Comparison of ENCODE assay signal across 29 cellular contexts in the genomic region with DNA sequence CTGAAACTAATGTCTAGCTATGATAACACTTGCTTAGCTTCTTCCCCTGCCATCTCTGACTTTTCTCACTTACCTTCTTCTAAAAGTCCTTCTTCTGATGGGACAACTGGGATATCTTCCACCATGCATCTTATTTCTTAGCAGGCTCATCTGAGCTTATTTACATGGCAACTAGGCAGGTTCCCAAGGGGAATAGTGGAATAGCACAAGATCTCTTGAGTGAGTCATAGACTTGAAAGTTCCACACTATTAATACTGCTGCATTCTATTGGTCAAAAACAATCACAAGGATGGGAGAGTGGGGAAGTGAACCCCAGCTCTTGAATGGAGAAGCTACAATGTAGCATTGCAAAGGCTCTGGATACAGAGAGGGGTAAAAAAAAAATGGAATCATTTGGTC.
"Had no signal": no experiment of that assay in that cellular context is flagged by ENCODE, and none has a peak within 500 bp of the region (broad histone marks: within the 10 kb centered on the region; RNA-seq: fewer than 3 reads in every experiment).

No MANE protein-coding gene starts in this region.

- H3K36me3 Mint-ChIP-seq: activated naive CD8-positive, alpha-beta T cell treated with anti-CD3 and anti-CD28 coated beads, Interleukin-2, amount 10 ng/mL, durations not matched to agents 7 days and 5 days; natural killer cell treated with Interleukin-12 subunit alpha and Interleukin-12 subunit beta and Interleukin-15 and Interleukin-18, amount 100 ng/mL, for 72 hours; stimulated activated effector memory CD8-positive, alpha-beta T cell treated with anti-CD3 and anti-CD28 coated beads, Interleukin-12 subunit alpha, Interleukin-12 subunit beta, amount 100 ng/mL, for 72 hours had no signal

- H3K4me3 ChIP-seq: ascending aorta, esophagus squamous epithelium, heart right ventricle, left lung, lung, mucosa of descending colon, right lobe of liver, thyroid gland, upper lobe of left lung had no signal

- ATAC-seq: heart right ventricle; left lung; mucosa of descending colon; natural killer cell treated with Interleukin-12 subunit alpha and Interleukin-12 subunit beta and Interleukin-15 and Interleukin-18, amount 100 ng/mL, for 72 hours; right lobe of liver; stimulated activated effector memory CD8-positive, alpha-beta T cell treated with anti-CD3 and anti-CD28 coated beads, Interleukin-12 subunit alpha, Interleukin-12 subunit beta, amount 100 ng/mL, for 72 hours had no signal

- H3K9me3 Mint-ChIP-seq: activated naive CD4-positive, alpha-beta T cell treated with anti-CD3 and anti-CD28 coated beads for 36 hours; activated naive CD8-positive, alpha-beta T cell treated with anti-CD3 and anti-CD28 coated beads, Interleukin-2, amount 10 ng/mL, durations not matched to agents 7 days and 5 days had no signal

- H3K4me1 Mint-ChIP-seq: activated naive CD8-positive, alpha-beta T cell treated with anti-CD3 and anti-CD28 coated beads, Interleukin-2, amount 10 ng/mL, durations not matched to agents 7 days and 5 days; stimulated activated effector memory CD8-positive, alpha-beta T cell treated with anti-CD3 and anti-CD28 coated beads, Interleukin-12 subunit alpha, Interleukin-12 subunit beta, amount 100 ng/mL, for 72 hours had no signal

- H3K4me3 Mint-ChIP-seq: activated naive CD4-positive, alpha-beta T cell treated with anti-CD3 and anti-CD28 coated beads for 36 hours; activated naive CD8-positive, alpha-beta T cell treated with anti-CD3 and anti-CD28 coated beads, Interleukin-2, amount 10 ng/mL, durations not matched to agents 7 days and 5 days; activated T-helper 1 cell treated with anti-CD3 and anti-CD28 coated beads, Interleukin-12 subunit alpha, Interleukin-12 subunit beta, Interleukin-2, Interleukin-4 antibody, amounts not matched to agents 30 ng/mL and 10 ng/mL and 1 ng/mL, durations not matched to agents 14 hours and 24 hours and 36 hours; natural killer cell treated with Interleukin-12 subunit alpha and Interleukin-12 subunit beta and Interleukin-15 and Interleukin-18, amount 100 ng/mL, for 72 hours; stimulated activated effector memory CD8-positive, alpha-beta T cell treated with anti-CD3 and anti-CD28 coated beads, Interleukin-12 subunit alpha, Interleukin-12 subunit beta, amount 100 ng/mL, for 72 hours; stimulated activated naive CD8-positive, alpha-beta T cell treated with anti-CD3 and anti-CD28 coated beads, Interleukin-15, Interleukin-2, amounts not matched to agents 100 ng/mL and 50 ng/mL, for 24 hours; T-helper 2 cell treated with Interferon-gamma antibody and Interleukin-4, amounts not matched to agents 5 μg/mL and 100 μg/mL, for 36 hours had no signal

- H3K27ac Mint-ChIP-seq: activated naive CD4-positive, alpha-beta T cell treated with anti-CD3 and anti-CD28 coated beads for 36 hours; activated naive CD8-positive, alpha-beta T cell treated with anti-CD3 and anti-CD28 coated beads, Interleukin-2, amount 10 ng/mL, durations not matched to agents 7 days and 5 days; activated T-helper 1 cell treated with anti-CD3 and anti-CD28 coated beads, Interleukin-12 subunit alpha, Interleukin-12 subunit beta, Interleukin-2, Interleukin-4 antibody, amounts not matched to agents 30 ng/mL and 10 ng/mL and 1 ng/mL, durations not matched to agents 14 hours and 24 hours and 36 hours; natural killer cell treated with Interleukin-12 subunit alpha and Interleukin-12 subunit beta and Interleukin-15 and Interleukin-18, amount 100 ng/mL, for 72 hours; stimulated activated effector memory CD8-positive, alpha-beta T cell treated with anti-CD3 and anti-CD28 coated beads, Interleukin-12 subunit alpha, Interleukin-12 subunit beta, amount 100 ng/mL, for 72 hours; stimulated activated naive CD8-positive, alpha-beta T cell treated with anti-CD3 and anti-CD28 coated beads, Interleukin-15, Interleukin-2, amounts not matched to agents 100 ng/mL and 50 ng/mL, for 24 hours; T-helper 2 cell treated with Interferon-gamma antibody and Interleukin-4, amounts not matched to agents 5 μg/mL and 100 μg/mL, for 36 hours had no signal

- DNase-seq: activated CD4-positive, alpha-beta T cell treated with anti-CD3 and anti-CD28 coated beads for 48 hours; activated CD4-positive, alpha-beta T cell treated with anti-CD3 and anti-CD28 coated beads, Interleukin-2, amount 50 U/mL, for 48 hours; activated CD8-positive, alpha-beta memory T cell treated with anti-CD3 and anti-CD28 coated beads for 24 hours; activated effector memory CD4-positive, alpha-beta T cell treated with anti-CD3 and anti-CD28 coated beads, Interleukin-2, amount 50 U/mL, for 16 hours; activated naive CD4-positive, alpha-beta T cell treated with anti-CD3 and anti-CD28 coated beads for 36 hours; activated naive CD8-positive, alpha-beta T cell treated with anti-CD3 and anti-CD28 coated beads, Interleukin-2, amount 10 ng/mL, durations not matched to agents 7 days and 5 days; central memory CD4-positive, alpha-beta T cell; dermis blood vessel endothelial cell; effector CD4-positive, alpha-beta T cell; esophagus squamous epithelium; foreskin melanocyte; heart right ventricle; kidney glomerular epithelial cell; left lung; mucosa of descending colon; right lobe of liver; small intestine; stimulated activated CD4-positive, alpha-beta T cell treated with anti-CD3 and anti-CD28 coated beads, Interleukin-4, amount 100 ng/mL, for 24 hours; substantia nigra; T-helper 1 cell; thyroid gland; upper lobe of left lung had no signal

- H3K27me3 Mint-ChIP-seq: activated naive CD8-positive, alpha-beta T cell treated with anti-CD3 and anti-CD28 coated beads, Interleukin-2, amount 10 ng/mL, durations not matched to agents 7 days and 5 days; stimulated activated naive CD8-positive, alpha-beta T cell treated with anti-CD3 and anti-CD28 coated beads, Interleukin-15, Interleukin-2, amounts not matched to agents 100 ng/mL and 50 ng/mL, for 24 hours had no signal
